Comparison of ENCODE assay signal across 24 cellular contexts in the genomic region with DNA sequence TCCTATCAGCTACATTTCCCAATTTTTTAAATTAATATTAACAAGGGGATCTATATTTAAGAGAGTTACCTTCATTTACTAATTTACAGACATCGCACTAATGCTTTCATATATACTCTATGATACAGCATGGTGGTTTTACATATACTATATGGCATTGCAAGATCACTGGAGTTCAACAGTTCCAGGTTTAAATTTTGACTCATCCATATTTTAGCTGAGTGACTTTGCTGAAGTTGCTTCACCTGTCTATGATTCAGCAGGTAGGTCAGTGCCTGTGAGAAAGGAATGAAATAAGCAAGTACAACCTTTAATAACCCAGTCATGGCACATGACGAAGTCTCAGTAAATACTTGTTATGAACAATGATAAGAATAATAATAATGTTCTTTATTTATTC.
DNase-seq lines count a peak whose midpoint lies in the region; ATAC-seq, FAIRE-seq and TF ChIP-seq lines count a peak whose summit lies in the region.
"Had no signal": no experiment of that assay in that cellular context is flagged by ENCODE, and none has a peak within 500 bp of the region (broad histone marks: within the 10 kb centered on the region; RNA-seq: fewer than 3 reads in every experiment).

No MANE protein-coding gene starts in this region.

- H4K20me1 ChIP-seq in astrocyte (ENCODE audit: insufficient read depth, low read length), result no peaks in the 10 kb centered on the region

- H3K27ac ChIP-seq in astrocyte (ENCODE audit: low read depth, low read length) (no peak overlapping the region), foreskin keratinocyte (peak overlapping the region; percentile 99)
- H3K27ac ChIP-seq: GM23248, SK-N-MC had no signal

- no peaks in the 10 kb centered on the region for H3K9me3 ChIP-seq in astrocyte (ENCODE audit: insufficient read depth, low read depth, low read length)
- H3K9me3 ChIP-seq: BE2C had no signal

- no TSS peak for BruUV-seq in Calu3 (replicated peaks; lab: Mats Ljungman, UMichigan)

- peak overlapping the region; percentile 51 for H3K4me2 ChIP-seq in astrocyte (ENCODE audit: low read length)

- H3K27ac Mint-ChIP-seq in Calu3 (ENCODE audit: unreplicated experiment) (peak overlapping the region; percentile 43), astrocyte (ENCODE audit: unreplicated experiment) (no peak overlapping the region)
- no peak overlapping the region for H3K27ac Mint-ChIP-seq in activated CD4-positive, alpha-beta memory T cell treated with anti-CD3 and anti-CD28 coated beads for 36 hours
- H3K27ac Mint-ChIP-seq: CD4-positive, CD25-positive, alpha-beta regulatory T cell had no signal

- H3K4me3 Mint-ChIP-seq in Calu3 (ENCODE audit: low read depth, unreplicated experiment) (no peak overlapping the region), astrocyte (ENCODE audit: unreplicated experiment) (no peak overlapping the region)
- no peak overlapping the region for H3K4me3 Mint-ChIP-seq in activated CD4-positive, alpha-beta memory T cell treated with anti-CD3 and anti-CD28 coated beads for 36 hours
- H3K4me3 Mint-ChIP-seq: CD4-positive, CD25-positive, alpha-beta regulatory T cell had no signal

- H3K9ac ChIP-seq in astrocyte (ENCODE audit: low read length), result no peak overlapping the region
- H3K9ac ChIP-seq: GM23248 had no signal

- TF ChIP-seq CTCF in Calu3 (IDR thresholded peaks at IDR 0.05; ENCODE audit: unreplicated experiment) (no peak), astrocyte (IDR thresholded peaks at IDR 0.05; ENCODE audit: insufficient read depth, low read depth, low read length) (no peak), foreskin keratinocyte (conservative IDR thresholded peaks at IDR 0.05) (no peak)

- H3K36me3 ChIP-seq in astrocyte (ENCODE audit: insufficient read depth, low read length), result no peaks in the 10 kb centered on the region
- H3K36me3 ChIP-seq: BE2C had no signal

- peak; percentile 91 for ATAC-seq in foreskin keratinocyte
- ATAC-seq in GM19467 (IDR thresholded peaks at IDR 0.05; ENCODE audit: unreplicated experiment), result no peak
- ATAC-seq in GM18519 (IDR thresholded peaks at IDR 0.05; ENCODE audit: low FRiP score, unreplicated experiment), result no peak

- intact Hi-C loops in Calu3 (cut with micrococcal nuclease; ENCODE audit: unreplicated experiment), result no loop called here
- intact Hi-C loops in activated CD4-positive, alpha-beta memory T cell treated with anti-CD3 and anti-CD28 coated beads for 36 hours (cut with micrococcal nuclease), result no loop called here

- POLR2A ChIA-PET in activated CD4-positive, alpha-beta memory T cell treated with anti-CD3 and anti-CD28 coated beads for 36 hours (lab: Charles Lee), result no interaction called here

- DNase-seq in Calu3 (no peak), LoVo (ENCODE audit: low spot score) (peak; percentile 23), astrocyte (ENCODE audit: low read depth) (no peak), foreskin keratinocyte (peak; percentile 95 to 98), activated gamma-delta T cell treated with Interleukin-2 at 50 U/mL for 16 hours (no peak)
- DNase-seq in activated CD4-positive, alpha-beta memory T cell treated with anti-CD3 and anti-CD28 coated beads for 36 hours, result no peak
- DNase-seq: BE2C; CD4-positive, CD25-positive, alpha-beta regulatory T cell; COR-L47; GF-D8; GM23248; HCEC 1CT; KBM-7; MV-4-11; NCI-H1417; NCI-H187; NCI-H2107; NCI-H524; NCI-H82; Right ventricle myocardium superior had no signal

- H3K79me2 ChIP-seq in astrocyte (ENCODE audit: insufficient read depth, low read length), result no peaks in the 10 kb centered on the region

- H3K4me1 ChIP-seq in astrocyte (ENCODE audit: insufficient read depth, low read length), result peaks cover 16% of the 10 kb centered on the region
- peaks cover 49% of the 10 kb centered on the region for H3K4me1 ChIP-seq in foreskin keratinocyte
- H3K4me1 ChIP-seq: BE2C had no signal

- no peaks in the 10 kb centered on the region for H3K27me3 ChIP-seq in astrocyte (ENCODE audit: insufficient read depth, low read length)
- H3K27me3 ChIP-seq in foreskin keratinocyte, result no peaks in the 10 kb centered on the region
- H3K27me3 ChIP-seq: BE2C had no signal

- CTCF ChIA-PET in Calu3 (lab: Charles Lee), result interaction anchor here (0.9 to 1.1 kb wide), 2 partner anchors 28 to 68 kb away, joined by 3 read pairs; no protein-coding TSS in a partner anchor
- CTCF ChIA-PET in activated CD4-positive, alpha-beta memory T cell treated with anti-CD3 and anti-CD28 coated beads for 36 hours (lab: Charles Lee), result no interaction called here

- H3K4me1 Mint-ChIP-seq in Calu3 (ENCODE audit: low read depth, unreplicated experiment), result peaks cover 53% of the 10 kb centered on the region
- H3K4me1 Mint-ChIP-seq in astrocyte (ENCODE audit: low read depth, unreplicated experiment), result peaks cover 30% of the 10 kb centered on the region
- H3K4me1 Mint-ChIP-seq in activated CD4-positive, alpha-beta memory T cell treated with anti-CD3 and anti-CD28 coated beads for 36 hours (ENCODE audit: low read depth), result no peaks in the 10 kb centered on the region
- H3K4me1 Mint-ChIP-seq: CD4-positive, CD25-positive, alpha-beta regulatory T cell had no signal

- H3K4me3 ChIP-seq in astrocyte (ENCODE audit: insufficient read depth, low read depth, low read length), result no peak overlapping the region
- H3K4me3 ChIP-seq: SK-N-MC had no signal

- no peaks in the 10 kb centered on the region for H3K27me3 Mint-ChIP-seq in Calu3 (ENCODE audit: unreplicated experiment)
- no peaks in the 10 kb centered on the region for H3K27me3 Mint-ChIP-seq in astrocyte (ENCODE audit: low read depth, unreplicated experiment)
- peaks cover 11% of the 10 kb centered on the region for H3K27me3 Mint-ChIP-seq in activated CD4-positive, alpha-beta memory T cell treated with anti-CD3 and anti-CD28 coated beads for 36 hours

- no peak overlapping the region for H2AFZ ChIP-seq in astrocyte (ENCODE audit: low read depth, low read length)
- H2AFZ ChIP-seq: GM23248 had no signal

- FAIRE-seq in astrocyte (lab: Jason Lieb, UNC), result no peak
- FAIRE-seq: GM19239 had no signal

- no peaks in the 10 kb centered on the region for H3K36me3 Mint-ChIP-seq in Calu3 (ENCODE audit: insufficient read depth, unreplicated experiment)
- H3K36me3 Mint-ChIP-seq in astrocyte (ENCODE audit: low read depth, unreplicated experiment), result no peaks in the 10 kb centered on the region
- no peaks in the 10 kb centered on the region for H3K36me3 Mint-ChIP-seq in activated CD4-positive, alpha-beta memory T cell treated with anti-CD3 and anti-CD28 coated beads for 36 hours
- H3K36me3 Mint-ChIP-seq: CD4-positive, CD25-positive, alpha-beta regulatory T cell had no signal

- H3K9me3 Mint-ChIP-seq in Calu3 (ENCODE audit: low read depth, unreplicated experiment) (no peaks in the 10 kb centered on the region), astrocyte (ENCODE audit: unreplicated experiment) (no peaks in the 10 kb centered on the region)
- H3K9me3 Mint-ChIP-seq in activated CD4-positive, alpha-beta memory T cell treated with anti-CD3 and anti-CD28 coated beads for 36 hours, result no peaks in the 10 kb centered on the region

Comparison
In these comparisons a context has a peak if more than half of its experiments do, and no peak if none do; other contexts are left out.
1. DNase-seq: peak in LoVo (single experiment) and foreskin keratinocyte (2 of 2); none in Calu3 (single experiment), astrocyte (single experiment), activated gamma-delta T cell treated with Interleukin-2 at 50 U/mL for 16 hours (single experiment) and activated CD4-positive, alpha-beta memory T cell treated with anti-CD3 and anti-CD28 coated beads for 36 hours (single experiment).